Comparison of ENCODE assay signal across 30 cellular contexts in genomic region chr13:51776179-51776578, GRCh38.
"Had no signal": no experiment of that assay in that cellular context is flagged by ENCODE, and none has a peak within 500 bp of the region (broad histone marks: within the 10 kb centered on the region; RNA-seq: fewer than 3 reads in every experiment).

No MANE protein-coding gene starts in this region.

- H3K4me1 Mint-ChIP-seq: mesothelial cell of epicardium had no signal

- H3K4me1 ChIP-seq: neural progenitor cell, prostate gland, testis, transverse colon, upper lobe of left lung had no signal

- H3K27me3 ChIP-seq: neural progenitor cell, ovary, stomach, testis, thyroid gland, transverse colon, upper lobe of left lung, vagina had no signal

- H3K36me3 Mint-ChIP-seq: natural killer cell had no signal

- H3K9me3 ChIP-seq: left ventricle myocardium inferior, neutrophil, ovary, prostate gland, stomach, testis, thyroid gland, transverse colon, upper lobe of left lung, vagina had no signal

- H3K27ac ChIP-seq: left ventricle myocardium inferior, neural progenitor cell, neutrophil, ovary, prostate gland, skin epidermis, stomach, testis, thyroid gland, transverse colon, upper lobe of left lung, vagina had no signal

- H3K4me3 ChIP-seq: left ventricle myocardium inferior, lung, neural progenitor cell, ovary, prostate gland, skin epidermis, stomach, testis, thyroid gland, transverse colon, upper lobe of left lung, vagina had no signal

- H3K36me3 ChIP-seq: neural progenitor cell, ovary, prostate gland, thyroid gland, transverse colon, vagina had no signal

- DNase-seq: islet precursor cell; left ventricle myocardium inferior; mesendoderm; naive B cell; natural killer cell; nephron progenitor cell; occipital lobe; ovary; posterior cingulate gyrus; retina; stimulated activated CD4-positive, alpha-beta T cell treated with anti-CD3 and anti-CD28 coated beads, Interleukin-12 subunit alpha, Interleukin-12 subunit beta, amount 100 ng/mL, for 4 hours; stimulated activated CD4-positive, alpha-beta T cell treated with anti-CD3 and anti-CD28 coated beads, Interleukin-15, amount 100 ng/mL, for 24 hours; stimulated activated CD4-positive, alpha-beta T cell treated with anti-CD3 and anti-CD28 coated beads, Interleukin-2, amount 100 ng/mL, for 24 hours; stimulated activated CD4-positive, alpha-beta T cell treated with anti-CD3 and anti-CD28 coated beads, Interleukin-4, amount 100 ng/mL, for 1 hour; stimulated activated naive B cell treated with anti-CD40 and anti-IgM and Interleukin-4, amounts not matched to agents 10 μg/mL and 1 μg/mL and 100 μg/mL, for 72 hours; stimulated activated naive CD8-positive, alpha-beta T cell treated with anti-CD3 and anti-CD28 coated beads, Interleukin-15, Interleukin-2, amounts not matched to agents 100 U/mL and 50 U/mL, for 24 hours; stomach; testis; thyroid gland; transverse colon; upper lobe of left lung had no signal

- H3K4me2 ChIP-seq: neural progenitor cell had no signal

- H2AFZ ChIP-seq: neural progenitor cell had no signal

- ATAC-seq: natural killer cell; right cardiac atrium; sciatic nerve; stimulated activated naive B cell treated with anti-CD40 and anti-IgM and Interleukin-4, amounts not matched to agents 10 μg/mL and 1 μg/mL and 100 μg/mL, for 72 hours; stimulated activated naive CD8-positive, alpha-beta T cell treated with anti-CD3 and anti-CD28 coated beads, Interleukin-15, Interleukin-2, amounts not matched to agents 100 U/mL and 50 U/mL, for 24 hours had no signal

- H3K27ac Mint-ChIP-seq: mesothelial cell of epicardium; naive B cell; natural killer cell; nephron progenitor cell; neural progenitor cell; stimulated activated naive B cell treated with anti-CD40 and anti-IgM and Interleukin-4, amounts not matched to agents 10 μg/mL and 1 μg/mL and 100 μg/mL, for 72 hours had no signal

- H3K9me3 Mint-ChIP-seq: mesothelial cell of epicardium; naive B cell; natural killer cell; nephron progenitor cell; neural progenitor cell; stimulated activated naive B cell treated with anti-CD40 and anti-IgM and Interleukin-4, amounts not matched to agents 10 μg/mL and 1 μg/mL and 100 μg/mL, for 72 hours had no signal

- H3K4me3 Mint-ChIP-seq: mesothelial cell of epicardium; naive B cell; natural killer cell; nephron progenitor cell; neural progenitor cell; stimulated activated naive B cell treated with anti-CD40 and anti-IgM and Interleukin-4, amounts not matched to agents 10 μg/mL and 1 μg/mL and 100 μg/mL, for 72 hours had no signal
